Comparison of ENCODE assay signal across 12 cellular contexts in the genomic region with DNA sequence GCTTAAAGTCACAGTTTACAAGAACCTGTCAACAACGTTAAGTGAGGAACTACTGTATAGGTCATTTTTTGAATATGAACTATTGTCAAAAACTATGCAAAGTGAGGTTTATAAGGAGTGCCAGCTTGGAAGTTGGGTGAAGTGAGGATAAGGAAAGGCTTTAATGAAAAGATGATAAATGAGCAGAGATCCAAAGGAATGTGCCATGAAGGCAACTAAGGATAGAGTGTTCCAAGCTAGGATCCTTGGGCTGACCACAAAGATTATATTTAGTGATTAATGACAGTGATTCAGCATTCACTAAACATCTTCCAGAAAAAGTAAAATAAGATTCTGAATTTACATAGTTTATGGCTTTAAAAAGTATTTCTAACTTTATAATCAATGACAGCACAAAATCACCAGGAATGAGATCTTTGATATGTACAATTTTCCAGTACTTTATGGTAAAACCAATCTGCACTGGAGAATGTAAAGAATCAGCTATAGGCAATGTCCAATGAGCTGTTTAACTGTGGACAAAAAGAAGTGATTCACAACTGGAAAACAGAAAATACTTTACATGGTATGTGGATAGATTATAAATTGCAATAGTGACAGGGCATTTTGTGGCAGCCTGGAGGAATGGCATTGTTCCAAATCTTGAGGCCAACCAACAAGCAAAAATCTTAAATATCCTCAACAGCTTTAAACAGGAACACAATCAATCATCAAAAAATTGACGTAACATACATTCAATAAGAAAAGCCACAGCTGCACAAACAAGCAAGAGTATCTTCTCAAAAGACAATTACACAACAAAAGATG.
DNase-seq lines count a peak whose midpoint lies in the region; TF ChIP-seq lines count a peak whose summit lies in the region.
"Had no signal": no experiment of that assay in that cellular context is flagged by ENCODE, and none has a peak within 500 bp of the region (broad histone marks: within the 10 kb centered on the region; RNA-seq: fewer than 3 reads in every experiment).

No MANE protein-coding gene starts in this region.

- no peaks in the 10 kb centered on the region for H3K36me3 Mint-ChIP-seq in Calu3 (ENCODE audit: insufficient read depth, unreplicated experiment)
- H3K36me3 Mint-ChIP-seq: activated naive CD8-positive, alpha-beta T cell had no signal

- H3K4me3 ChIP-seq in retinal pigment epithelial cell (ENCODE audit: low read length) (no peak overlapping the region), esophagus squamous epithelium (no peak overlapping the region)

- intact Hi-C loops in esophagus squamous epithelium (cut with DNase I) = no loop called here
- intact Hi-C loops in Calu3 (cut with micrococcal nuclease; ENCODE audit: unreplicated experiment) = no loop called here

- H3K4me1 Mint-ChIP-seq in Calu3 (ENCODE audit: low read depth, unreplicated experiment) = no peaks in the 10 kb centered on the region
- H3K4me1 Mint-ChIP-seq: naive B cell had no signal

- WGBS in esophagus squamous epithelium, 2 donors = 3 to 8% methylated on average over 2 of the region's 2 CpGs

- no peak for TF ChIP-seq CTCF in retinal pigment epithelial cell (conservative IDR thresholded peaks at IDR 0.05; ENCODE audit: low read depth, low read length)
- no peak for TF ChIP-seq CTCF in esophagus squamous epithelium (IDR thresholded peaks at IDR 0.05)
- TF ChIP-seq CTCF in Calu3 (IDR thresholded peaks at IDR 0.05; ENCODE audit: unreplicated experiment) = no peak

- no peaks in the 10 kb centered on the region for H3K27me3 ChIP-seq in esophagus squamous epithelium

- peaks cover 0 to 16% (median 0%) of the 10 kb centered on the region in 3 donors for H3K9me3 ChIP-seq in esophagus squamous epithelium

- H3K27ac ChIP-seq in epithelial cell of prostate (peak overlapping the region; percentile 60), esophagus squamous epithelium (no peak overlapping the region)

- no peaks in the 10 kb centered on the region for H3K27me3 Mint-ChIP-seq in Calu3 (ENCODE audit: unreplicated experiment)
- H3K27me3 Mint-ChIP-seq: naive B cell had no signal

- CTCF ChIA-PET in Calu3 (lab: Charles Lee) = no interaction called here

- no TSS peak for BruUV-seq in Calu3 (replicated peaks; lab: Mats Ljungman, UMichigan)

- no peak overlapping the region for H3K4me3 Mint-ChIP-seq in Calu3 (ENCODE audit: low read depth, unreplicated experiment)
- H3K4me3 Mint-ChIP-seq: activated naive CD8-positive, alpha-beta T cell; naive B cell; T-helper 1 cell treated with Interleukin-12 subunit alpha and Interleukin-12 subunit beta and Interleukin-4 antibody, amounts not matched to agents 30 μg/mL and 1 μg/mL, for 36 hours had no signal

- TF ChIP-seq POLR2A in esophagus squamous epithelium (IDR thresholded peaks at IDR 0.05) = no peak

- peaks cover 0 to 21% (median 0%) of the 10 kb centered on the region in 3 donors for H3K4me1 ChIP-seq in esophagus squamous epithelium

- H3K27ac Mint-ChIP-seq in Calu3 (ENCODE audit: unreplicated experiment) = no peak overlapping the region
- H3K27ac Mint-ChIP-seq: activated naive CD8-positive, alpha-beta T cell; naive B cell; T-helper 1 cell treated with Interleukin-12 subunit alpha and Interleukin-12 subunit beta and Interleukin-4 antibody, amounts not matched to agents 30 μg/mL and 1 μg/mL, for 36 hours had no signal

- H3K36me3 ChIP-seq in esophagus squamous epithelium = no peaks in the 10 kb centered on the region

- H3K9me3 Mint-ChIP-seq in Calu3 (ENCODE audit: low read depth, unreplicated experiment) = peaks cover 4% of the 10 kb centered on the region

- DNase-seq in GM03348 (ENCODE audit: low spot score) = peak; percentile 85
- DNase-seq in NCI-H774 (lab: John Stamatoyannopoulos, UW) = peak; percentile 21
- DNase-seq in epithelial cell of prostate (ENCODE audit: low read depth, low spot score) = peak; percentile 88
- DNase-seq in retinal pigment epithelial cell (ENCODE audit: low read depth) = peak; percentile 54
- no peak for DNase-seq in esophagus squamous epithelium (lab: John Stamatoyannopoulos, UW)
- DNase-seq in stimulated activated CD4-positive, alpha-beta T cell treated with anti-CD3 and anti-CD28 coated beads, Interleukin-4, amount 100 ng/mL, for 1 hour = no peak
- no peak for DNase-seq in stimulated activated naive CD4-positive, alpha-beta T cell treated with Interleukin-2 at 50 U/mL for 16 hours (lab: John Stamatoyannopoulos, UW)
- DNase-seq in Calu3 = no peak
- DNase-seq: effector CD8-positive, alpha-beta T cell; naive B cell had no signal

Comparison
In these comparisons a context has a peak if more than half of its experiments do, and no peak if none do; other contexts are left out.
1. DNase-seq: peak in GM03348 (single experiment), NCI-H774 (single experiment), epithelial cell of prostate (single experiment) and retinal pigment epithelial cell (single experiment); none in esophagus squamous epithelium (single experiment), stimulated activated CD4-positive, alpha-beta T cell treated with anti-CD3 and anti-CD28 coated beads, Interleukin-4, amount 100 ng/mL, for 1 hour (single experiment), stimulated activated naive CD4-positive, alpha-beta T cell treated with Interleukin-2 at 50 U/mL for 16 hours (single experiment) and Calu3 (single experiment).